ENCODE assay signal across 26 cellular contexts in the genomic region with DNA sequence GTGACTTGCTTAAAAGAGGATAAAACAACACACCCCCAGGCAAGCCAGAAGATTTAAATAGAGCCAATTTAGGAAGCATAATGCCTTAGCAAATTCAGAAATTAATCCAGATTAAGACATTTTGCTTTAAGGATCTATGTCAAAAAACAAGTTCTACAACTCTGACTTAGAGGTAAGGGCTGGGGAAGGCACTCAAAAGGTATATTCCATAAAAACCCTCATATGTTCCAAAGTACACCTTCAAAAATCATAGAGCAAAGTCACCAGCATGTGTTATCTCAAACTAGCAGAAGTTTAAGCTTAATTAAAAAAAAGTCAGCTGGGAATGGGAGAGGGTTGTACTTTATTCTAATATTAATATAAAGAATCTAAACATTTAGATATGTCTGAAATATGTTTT.
"Had no signal": no experiment of that assay in that cellular context is flagged by ENCODE, and none has a peak within 500 bp of the region (broad histone marks: within the 10 kb centered on the region; RNA-seq: fewer than 3 reads in every experiment).

No MANE protein-coding gene starts in this region.

- ATAC-seq: left cardiac atrium; left lung; lower lobe of right lung; naive thymus-derived CD4-positive, alpha-beta T cell; natural killer cell treated with Interleukin-12 subunit alpha and Interleukin-12 subunit beta and Interleukin-15 and Interleukin-18, amount 100 ng/mL, for 72 hours; right cardiac atrium; sciatic nerve; stimulated activated effector memory CD8-positive, alpha-beta T cell treated with anti-CD3 and anti-CD28 coated beads, Interleukin-12 subunit alpha, Interleukin-12 subunit beta, amount 100 ng/mL, for 72 hours; upper lobe of right lung had no signal

- DNase-seq: kidney glomerular epithelial cell; left cardiac atrium; left lung; lower lobe of right lung; mammary epithelial cell; mesendoderm; naive thymus-derived CD4-positive, alpha-beta T cell; ovary; posterior cingulate gyrus; retina; right cardiac atrium; spleen; stimulated activated CD4-positive, alpha-beta T cell treated with anti-CD3 and anti-CD28 coated beads, Interleukin-4, amount 100 ng/mL, for 24 hours; stimulated activated naive CD4-positive, alpha-beta T cell; tibial artery; trophoblast cell; upper lobe of right lung had no signal

- FAIRE-seq: keratinocyte, urothelium cell line had no signal

- H3K9me3 ChIP-seq: left lung, lower lobe of right lung, ovary, prostate gland, spleen, suprapubic skin, thoracic aorta, tibial artery, upper lobe of right lung had no signal

- H3K4me3 ChIP-seq: left lung, lower lobe of right lung, ovary, prostate gland, skin epidermis, spleen, suprapubic skin, thoracic aorta, tibial artery, upper lobe of right lung had no signal

- H3K27me3 ChIP-seq: left lung, ovary, spleen, suprapubic skin, tibial artery, upper lobe of right lung had no signal

- H3K27ac ChIP-seq: left lung, lower lobe of right lung, ovary, prostate gland, skin epidermis, spleen, suprapubic skin, thoracic aorta, tibial artery, upper lobe of right lung had no signal

- H3K4me1 ChIP-seq: left lung, lower lobe of right lung, prostate gland, spleen, suprapubic skin, tibial artery, upper lobe of right lung had no signal

- H3K36me3 ChIP-seq: left lung, lower lobe of right lung, ovary, prostate gland, spleen, suprapubic skin, thoracic aorta, tibial artery, upper lobe of right lung had no signal
